In genomic region chr1:2232916-2233438, GRCh38 we compare ENCODE assay signal across 1 cellular context.
TF ChIP-seq lines count a peak whose summit lies in the region.

No MANE protein-coding gene starts in this region.

TF ChIP-seq in HepG2, 621 proteins besides CTCF, POLR2A, EP300 and RAD21 (continued from another document and continues in another):
- TF ChIP-seq, protein P1, sequence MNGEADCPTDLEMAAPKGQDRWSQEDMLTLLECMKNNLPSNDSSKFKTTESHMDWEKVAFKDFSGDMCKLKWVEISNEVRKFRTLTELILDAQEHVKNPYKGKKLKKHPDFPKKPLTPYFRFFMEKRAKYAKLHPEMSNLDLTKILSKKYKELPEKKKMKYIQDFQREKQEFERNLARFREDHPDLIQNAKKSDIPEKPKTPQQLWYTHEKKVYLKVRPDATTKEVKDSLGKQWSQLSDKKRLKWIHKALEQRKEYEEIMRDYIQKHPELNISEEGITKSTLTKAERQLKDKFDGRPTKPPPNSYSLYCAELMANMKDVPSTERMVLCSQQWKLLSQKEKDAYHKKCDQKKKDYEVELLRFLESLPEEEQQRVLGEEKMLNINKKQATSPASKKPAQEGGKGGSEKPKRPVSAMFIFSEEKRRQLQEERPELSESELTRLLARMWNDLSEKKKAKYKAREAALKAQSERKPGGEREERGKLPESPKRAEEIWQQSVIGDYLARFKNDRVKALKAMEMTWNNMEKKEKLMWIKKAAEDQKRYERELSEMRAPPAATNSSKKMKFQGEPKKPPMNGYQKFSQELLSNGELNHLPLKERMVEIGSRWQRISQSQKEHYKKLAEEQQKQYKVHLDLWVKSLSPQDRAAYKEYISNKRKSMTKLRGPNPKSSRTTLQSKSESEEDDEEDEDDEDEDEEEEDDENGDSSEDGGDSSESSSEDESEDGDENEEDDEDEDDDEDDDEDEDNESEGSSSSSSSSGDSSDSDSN (CRISPR knock-in tag; IDR thresholded peaks at IDR 0.05): no peak
- TF ChIP-seq ZNF431 (CRISPR knock-in tag; IDR thresholded peaks at IDR 0.05; ENCODE audit: borderline replicate concordance, low read depth) (0 out of 2 replicates have a peak, but pooled peaks have one; percentile 13), ZNF292 (CRISPR knock-in tag; IDR thresholded peaks at IDR 0.05; ENCODE audit: borderline replicate concordance, low read depth) (no peak), KLF15 (CRISPR knock-in tag; IDR thresholded peaks at IDR 0.05; ENCODE audit: borderline replicate concordance) (no peak), ZNF138 (CRISPR knock-in tag; IDR thresholded peaks at IDR 0.05; ENCODE audit: low read depth) (no peak), ZSCAN12 (CRISPR knock-in tag; IDR thresholded peaks at IDR 0.05) (no peak), ZBTB4 (CRISPR knock-in tag; IDR thresholded peaks at IDR 0.05; ENCODE audit: borderline replicate concordance) (no peak), ARNTL (CRISPR knock-in tag; IDR thresholded peaks at IDR 0.05) (no peak), ZNF703 (CRISPR knock-in tag; IDR thresholded peaks at IDR 0.05; ENCODE audit: borderline replicate concordance) (0 out of 2 replicates have a peak, but pooled peaks have one; percentile 7), TGIF2 (CRISPR knock-in tag; IDR thresholded peaks at IDR 0.05) (0 out of 2 replicates have a peak, but pooled peaks have one; percentile 11), THRA (CRISPR knock-in tag; IDR thresholded peaks at IDR 0.05; ENCODE audit: borderline replicate concordance) (no peak), ZFP37 (CRISPR knock-in tag; IDR thresholded peaks at IDR 0.05; ENCODE audit: borderline replicate concordance) (no peak), BCL6 (CRISPR knock-in tag; IDR thresholded peaks at IDR 0.05) (no peak), ZNF564 (CRISPR knock-in tag; IDR thresholded peaks at IDR 0.05) (0 out of 2 replicates have a peak, but pooled peaks have one; percentile 17), SIN3A (IDR thresholded peaks at IDR 0.05; ENCODE audit: borderline replicate concordance, low read depth, low read length) (no peak), ZNF652 (CRISPR knock-in tag; IDR thresholded peaks at IDR 0.05; ENCODE audit: borderline replicate concordance, low read depth) (no peak), ZNF580 (CRISPR knock-in tag; IDR thresholded peaks at IDR 0.05; ENCODE audit: borderline replicate concordance, low read depth) (0 out of 2 replicates have a peak, but pooled peaks have one; percentile 1), ZFP36L2 (CRISPR knock-in tag; IDR thresholded peaks at IDR 0.05) (no peak), SETDB1 (CRISPR knock-in tag; IDR thresholded peaks at IDR 0.05; ENCODE audit: borderline replicate concordance) (no peak)
- TF ChIP-seq, protein P2, sequence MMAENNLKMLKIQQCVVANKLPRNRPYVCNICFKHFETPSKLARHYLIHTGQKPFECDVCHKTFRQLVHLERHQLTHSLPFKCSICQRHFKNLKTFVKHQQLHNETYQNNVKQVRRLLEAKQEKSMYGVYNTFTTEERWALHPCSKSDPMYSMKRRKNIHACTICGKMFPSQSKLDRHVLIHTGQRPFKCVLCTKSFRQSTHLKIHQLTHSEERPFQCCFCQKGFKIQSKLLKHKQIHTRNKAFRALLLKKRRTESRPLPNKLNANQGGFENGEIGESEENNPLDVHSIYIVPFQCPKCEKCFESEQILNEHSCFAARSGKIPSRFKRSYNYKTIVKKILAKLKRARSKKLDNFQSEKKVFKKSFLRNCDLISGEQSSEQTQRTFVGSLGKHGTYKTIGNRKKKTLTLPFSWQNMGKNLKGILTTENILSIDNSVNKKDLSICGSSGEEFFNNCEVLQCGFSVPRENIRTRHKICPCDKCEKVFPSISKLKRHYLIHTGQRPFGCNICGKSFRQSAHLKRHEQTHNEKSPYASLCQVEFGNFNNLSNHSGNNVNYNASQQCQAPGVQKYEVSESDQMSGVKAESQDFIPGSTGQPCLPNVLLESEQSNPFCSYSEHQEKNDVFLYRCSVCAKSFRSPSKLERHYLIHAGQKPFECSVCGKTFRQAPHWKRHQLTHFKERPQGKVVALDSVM (CRISPR knock-in tag; IDR thresholded peaks at IDR 0.05): no peak
- TF ChIP-seq, protein P3, sequence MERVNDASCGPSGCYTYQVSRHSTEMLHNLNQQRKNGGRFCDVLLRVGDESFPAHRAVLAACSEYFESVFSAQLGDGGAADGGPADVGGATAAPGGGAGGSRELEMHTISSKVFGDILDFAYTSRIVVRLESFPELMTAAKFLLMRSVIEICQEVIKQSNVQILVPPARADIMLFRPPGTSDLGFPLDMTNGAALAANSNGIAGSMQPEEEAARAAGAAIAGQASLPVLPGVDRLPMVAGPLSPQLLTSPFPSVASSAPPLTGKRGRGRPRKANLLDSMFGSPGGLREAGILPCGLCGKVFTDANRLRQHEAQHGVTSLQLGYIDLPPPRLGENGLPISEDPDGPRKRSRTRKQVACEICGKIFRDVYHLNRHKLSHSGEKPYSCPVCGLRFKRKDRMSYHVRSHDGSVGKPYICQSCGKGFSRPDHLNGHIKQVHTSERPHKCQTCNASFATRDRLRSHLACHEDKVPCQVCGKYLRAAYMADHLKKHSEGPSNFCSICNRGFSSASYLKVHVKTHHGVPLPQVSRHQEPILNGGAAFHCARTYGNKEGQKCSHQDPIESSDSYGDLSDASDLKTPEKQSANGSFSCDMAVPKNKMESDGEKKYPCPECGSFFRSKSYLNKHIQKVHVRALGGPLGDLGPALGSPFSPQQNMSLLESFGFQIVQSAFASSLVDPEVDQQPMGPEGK (CRISPR knock-in tag; IDR thresholded peaks at IDR 0.05): no peak
- TF ChIP-seq, protein P4, sequence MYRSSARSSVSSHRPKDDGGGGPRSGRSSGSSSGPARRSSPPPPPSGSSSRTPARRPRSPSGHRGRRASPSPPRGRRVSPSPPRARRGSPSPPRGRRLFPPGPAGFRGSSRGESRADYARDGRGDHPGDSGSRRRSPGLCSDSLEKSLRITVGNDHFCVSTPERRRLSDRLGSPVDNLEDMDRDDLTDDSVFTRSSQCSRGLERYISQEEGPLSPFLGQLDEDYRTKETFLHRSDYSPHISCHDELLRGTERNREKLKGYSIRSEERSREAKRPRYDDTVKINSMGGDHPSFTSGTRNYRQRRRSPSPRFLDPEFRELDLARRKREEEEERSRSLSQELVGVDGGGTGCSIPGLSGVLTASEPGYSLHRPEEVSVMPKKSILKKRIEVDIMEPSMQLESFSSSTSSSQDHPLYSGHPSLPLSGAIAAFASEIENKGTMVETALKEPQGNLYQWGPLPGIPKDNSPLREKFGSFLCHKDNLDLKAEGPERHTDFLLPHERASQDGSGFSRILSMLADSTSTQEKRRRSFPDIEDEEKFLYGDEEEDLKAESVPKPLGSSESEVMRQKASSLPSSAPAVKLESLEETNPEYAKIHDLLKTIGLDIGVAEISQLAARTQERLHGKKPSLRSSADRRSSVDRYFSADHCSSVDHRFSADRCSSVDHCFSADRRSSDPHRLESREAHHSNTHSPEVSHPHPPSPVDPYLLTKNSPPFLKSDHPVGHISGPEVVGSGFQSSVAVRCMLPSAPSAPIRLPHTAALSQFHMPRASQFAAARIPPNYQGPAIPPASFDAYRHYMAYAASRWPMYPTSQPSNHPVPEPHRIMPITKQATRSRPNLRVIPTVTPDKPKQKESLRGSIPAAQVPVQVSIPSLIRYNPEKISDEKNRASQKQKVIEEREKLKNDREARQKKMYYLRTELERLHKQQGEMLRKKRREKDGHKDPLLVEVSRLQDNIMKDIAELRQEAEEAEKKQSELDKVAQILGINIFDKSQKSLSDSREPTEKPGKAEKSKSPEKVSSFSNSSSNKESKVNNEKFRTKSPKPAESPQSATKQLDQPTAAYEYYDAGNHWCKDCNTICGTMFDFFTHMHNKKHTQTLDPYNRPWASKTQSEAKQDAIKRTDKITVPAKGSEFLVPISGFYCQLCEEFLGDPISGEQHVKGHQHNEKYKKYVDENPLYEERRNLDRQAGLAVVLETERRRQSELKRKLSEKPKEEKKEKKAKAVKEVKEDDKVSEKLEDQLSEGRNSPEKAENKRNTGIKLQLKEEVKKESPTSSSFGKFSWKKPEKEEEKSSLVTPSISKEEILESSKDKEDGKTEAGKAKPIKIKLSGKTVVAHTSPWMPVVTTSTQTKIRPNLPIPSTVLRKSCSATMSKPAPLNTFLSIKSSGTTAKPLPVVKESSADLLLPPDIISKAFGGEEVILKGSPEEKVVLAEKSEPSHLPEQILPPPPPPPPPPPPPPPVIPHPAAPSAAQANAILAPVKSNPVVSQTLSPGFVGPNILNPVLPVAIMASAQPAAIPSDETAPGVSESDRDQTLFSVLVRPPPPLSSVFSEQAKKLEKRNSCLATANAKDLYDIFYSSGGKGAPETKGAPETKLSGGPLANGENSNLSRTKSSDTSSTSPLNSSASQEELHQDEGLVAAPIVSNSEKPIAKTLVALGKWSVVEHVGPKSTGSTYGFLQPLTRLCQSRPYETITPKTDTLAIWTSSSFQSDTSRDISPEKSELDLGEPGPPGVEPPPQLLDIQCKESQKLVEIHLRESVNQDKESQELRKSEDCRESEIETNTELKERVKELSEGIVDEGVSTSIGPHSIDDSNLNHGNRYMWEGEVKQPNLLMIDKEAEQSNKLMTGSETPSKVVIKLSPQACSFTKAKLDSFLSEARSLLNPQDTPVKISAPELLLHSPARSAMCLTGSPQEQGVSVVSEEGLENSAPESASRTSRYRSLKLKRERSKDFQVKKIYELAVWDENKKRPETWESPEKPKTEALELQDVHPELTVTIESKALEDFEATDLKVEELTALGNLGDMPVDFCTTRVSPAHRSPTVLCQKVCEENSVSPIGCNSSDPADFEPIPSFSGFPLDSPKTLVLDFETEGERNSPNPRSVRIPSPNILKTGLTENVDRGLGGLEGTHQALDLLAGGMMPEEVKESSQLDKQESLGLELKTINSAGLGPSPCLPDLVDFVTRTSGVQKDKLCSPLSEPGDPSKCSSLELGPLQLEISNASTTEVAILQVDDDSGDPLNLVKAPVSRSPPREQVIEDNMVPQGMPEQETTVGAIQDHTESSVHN (CRISPR knock-in tag; IDR thresholded peaks at IDR 0.05): 0 out of 2 replicates have a peak, but pooled peaks have one; percentile 4
